Comparison of ENCODE assay signal across 9 cellular contexts in the genomic region with DNA sequence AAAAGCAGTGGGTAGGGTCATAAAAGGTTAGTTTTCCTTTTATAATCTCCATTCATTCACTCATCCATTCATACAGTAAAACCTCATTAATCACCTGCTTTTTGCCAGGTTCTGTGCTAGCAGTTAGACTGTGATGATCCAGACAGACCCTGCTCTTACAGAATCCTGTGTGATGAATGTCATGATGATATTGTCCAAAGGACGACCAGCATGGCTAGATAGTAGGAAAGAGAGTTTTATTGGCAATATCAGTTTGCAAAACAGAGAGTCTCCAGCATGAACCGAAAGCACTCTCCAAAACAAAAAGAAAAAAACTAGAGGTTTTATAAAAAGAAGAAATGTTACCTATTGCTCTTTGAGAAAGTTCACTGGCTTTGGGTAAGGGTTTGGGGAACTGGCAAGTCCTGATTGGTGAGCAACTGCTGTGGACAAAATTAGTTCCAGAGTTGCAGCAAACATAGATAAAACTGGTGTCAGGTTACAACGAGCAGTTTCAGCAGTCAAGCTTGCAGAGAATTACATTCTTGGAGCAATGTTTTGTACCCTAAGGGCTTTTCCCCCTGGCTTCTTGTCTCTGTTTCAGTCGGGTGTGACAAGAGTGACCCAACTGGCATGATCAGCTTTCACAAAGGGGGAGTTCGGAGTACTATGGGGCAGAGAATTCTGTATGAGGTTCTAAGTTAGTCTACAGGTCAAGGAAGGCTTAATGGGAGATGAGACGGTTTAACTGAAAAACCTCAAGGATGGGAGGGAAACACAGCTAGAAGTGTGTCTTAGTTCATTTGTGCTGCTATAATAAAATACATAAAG. TPM values are rescaled to one million over a fixed set of nuclear protein-coding genes. Genes with fewer than 3 reads are reported as not detected.
DNase-seq lines count a peak whose midpoint lies in the region; ATAC-seq, FAIRE-seq and TF ChIP-seq lines count a peak whose summit lies in the region.
"Had no signal": no experiment of that assay in that cellular context is flagged by ENCODE, and none has a peak within 500 bp of the region (broad histone marks: within the 10 kb centered on the region; RNA-seq: fewer than 3 reads in every experiment).

No MANE protein-coding gene starts in this region.

- FAIRE-seq in bronchial epithelial cell (lab: Jason Lieb, UNC), result no peak

- H3K27me3 Mint-ChIP-seq in nephron progenitor cell (ENCODE audit: low read depth, poor library complexity), result peaks cover 3% of the 10 kb centered on the region
- H3K27me3 Mint-ChIP-seq: stimulated activated naive CD8-positive, alpha-beta T cell treated with anti-CD3 and anti-CD28 coated beads, Interleukin-15, Interleukin-2, amounts not matched to agents 100 ng/mL and 50 ng/mL, for 24 hours had no signal

- H3K36me3 ChIP-seq in bronchial epithelial cell (ENCODE audit: control insufficient read depth, insufficient read depth, low read length), result peaks cover 2% of the 10 kb centered on the region

- H3K27me3 ChIP-seq in bronchial epithelial cell (ENCODE audit: control insufficient read depth, insufficient read depth, low read length), result no peaks in the 10 kb centered on the region

- peaks cover 45% of the 10 kb centered on the region for H3K4me1 Mint-ChIP-seq in nephron progenitor cell

- H3K4me3 ChIP-seq in bronchial epithelial cell (ENCODE audit: low read depth, low read length), result no peak overlapping the region

- no peak for TF ChIP-seq CTCF in bronchial epithelial cell (IDR thresholded peaks at IDR 0.05; ENCODE audit: insufficient read depth, low read length, severe bottlenecking)
- TF ChIP-seq CTCF in nephron progenitor cell (IDR thresholded peaks at IDR 0.05), result no peak

- H3K27ac Mint-ChIP-seq in nephron progenitor cell, result peak overlapping the region; percentile 71
- H3K27ac Mint-ChIP-seq: stimulated activated naive CD8-positive, alpha-beta T cell treated with anti-CD3 and anti-CD28 coated beads, Interleukin-15, Interleukin-2, amounts not matched to agents 100 ng/mL and 50 ng/mL, for 24 hours had no signal

- ATAC-seq in GM18502 (IDR thresholded peaks at IDR 0.05; ENCODE audit: poor library complexity, unreplicated experiment), result no peak

- peaks cover 71% of the 10 kb centered on the region for H3K36me3 Mint-ChIP-seq in nephron progenitor cell (ENCODE audit: low read depth)

- DNase-seq in GF-D8 (lab: John Stamatoyannopoulos, UW) (peak; percentile 4), MV-4-11 (lab: John Stamatoyannopoulos, UW) (peak; percentile 91), bronchial epithelial cell (ENCODE audit: low read depth) (peak; percentile 77), nephron progenitor cell (no peak), SHP77 (lab: John Stamatoyannopoulos, UW) (no peak)
- no peak for DNase-seq in stimulated activated CD4-positive, alpha-beta T cell treated with anti-CD3 and anti-CD28 coated beads, Interleukin-15, amount 100 ng/mL, for 24 hours
- DNase-seq in activated CD4-positive, alpha-beta T cell treated with anti-CD3 and anti-CD28 coated beads for 4 hours, result no peak

- no peak overlapping the region for H3K4me3 Mint-ChIP-seq in nephron progenitor cell
- H3K4me3 Mint-ChIP-seq: stimulated activated naive CD8-positive, alpha-beta T cell treated with anti-CD3 and anti-CD28 coated beads, Interleukin-15, Interleukin-2, amounts not matched to agents 100 ng/mL and 50 ng/mL, for 24 hours had no signal

- peaks cover 17% of the 10 kb centered on the region for H3K9me3 Mint-ChIP-seq in nephron progenitor cell

RNA-seq across cellular contexts. Expression of a gene that starts 58.3 kb away (rescaled TPM):
- total RNA-seq in bronchial epithelial cell, result 97.3 and 103 TPM in 2 replicates

Comparison
In these comparisons a context has a peak if more than half of its experiments do, and no peak if none do; other contexts are left out.
1. DNase-seq: peak in GF-D8 (single experiment), MV-4-11 (single experiment) and bronchial epithelial cell (single experiment); none in nephron progenitor cell (single experiment), SHP77 (0 of 2), stimulated activated CD4-positive, alpha-beta T cell treated with anti-CD3 and anti-CD28 coated beads, Interleukin-15, amount 100 ng/mL, for 24 hours (single experiment) and activated CD4-positive, alpha-beta T cell treated with anti-CD3 and anti-CD28 coated beads for 4 hours (0 of 2).